ENCODE assay signal across 5 cellular contexts in genomic region chr9:87937875-87938274, GRCh38. TPM values are rescaled to one million over a fixed set of nuclear protein-coding genes. Genes with fewer than 3 reads are reported as not detected.
"Had no signal": no experiment of that assay in that cellular context is flagged by ENCODE, and none has a peak within 500 bp of the region (broad histone marks: within the 10 kb centered on the region; RNA-seq: fewer than 3 reads in every experiment).

No MANE protein-coding gene starts in this region.

RNA-seq across cellular contexts. Expression of gene SPATA31C1, which starts 20.1 kb away (rescaled TPM):
- total RNA-seq: HepG2, HT-29, HT1080, IMR-90 had no signal

RNA-seq across cellular contexts. Expression of gene CDK20, which starts 36.5 kb away (rescaled TPM):
- total RNA-seq: HepG2 had no signal

RNA-seq across cellular contexts. Expression of gene SPATA31E1, which starts 55.2 kb away (rescaled TPM):
- total RNA-seq: HepG2, HT-29, HT1080, IMR-90, K562 had no signal
